In the genomic region with DNA sequence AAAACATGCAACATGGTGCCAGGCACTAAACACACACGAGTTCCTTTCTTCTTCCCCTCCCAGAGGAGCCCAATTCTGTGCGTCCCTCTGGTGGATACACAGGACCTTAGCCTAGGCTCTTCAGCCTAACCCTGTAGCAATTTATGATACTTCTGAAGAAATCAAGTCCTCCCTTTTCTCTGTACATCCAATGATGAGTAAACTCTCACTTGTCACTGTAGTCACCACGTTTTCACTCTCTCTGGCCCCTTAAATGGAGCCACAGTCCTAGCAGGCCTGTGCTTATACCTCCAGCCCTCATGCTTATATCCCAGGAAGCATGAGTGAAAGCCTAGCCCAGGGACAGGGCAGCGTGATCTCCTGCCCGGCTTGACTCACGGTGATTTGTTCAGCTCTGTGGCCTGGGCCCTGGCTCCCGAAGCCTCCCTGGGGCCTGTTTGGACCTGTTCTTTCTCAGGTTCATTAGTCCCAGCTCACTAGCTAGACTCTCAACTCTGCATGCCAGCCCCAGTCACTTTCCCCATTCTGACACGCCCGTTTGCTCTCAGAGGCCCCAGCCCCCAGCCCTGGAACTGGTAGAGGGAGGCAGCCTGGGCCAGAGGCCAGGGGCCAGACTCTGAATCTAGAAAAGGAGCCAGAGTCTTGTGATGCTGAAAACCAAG, we compare ENCODE assay signal across 1 cellular context.
TF ChIP-seq lines count a peak whose summit lies in the region.

No MANE protein-coding gene starts in this region.

TF ChIP-seq in GM23338, 12 proteins besides CTCF, POLR2A, EP300 and RAD21 (continued from another document):
- TF ChIP-seq POLR2AphosphoS5 (IDR thresholded peaks at IDR 0.05; ENCODE audit: low read depth), result no peak
